In the genomic region with DNA sequence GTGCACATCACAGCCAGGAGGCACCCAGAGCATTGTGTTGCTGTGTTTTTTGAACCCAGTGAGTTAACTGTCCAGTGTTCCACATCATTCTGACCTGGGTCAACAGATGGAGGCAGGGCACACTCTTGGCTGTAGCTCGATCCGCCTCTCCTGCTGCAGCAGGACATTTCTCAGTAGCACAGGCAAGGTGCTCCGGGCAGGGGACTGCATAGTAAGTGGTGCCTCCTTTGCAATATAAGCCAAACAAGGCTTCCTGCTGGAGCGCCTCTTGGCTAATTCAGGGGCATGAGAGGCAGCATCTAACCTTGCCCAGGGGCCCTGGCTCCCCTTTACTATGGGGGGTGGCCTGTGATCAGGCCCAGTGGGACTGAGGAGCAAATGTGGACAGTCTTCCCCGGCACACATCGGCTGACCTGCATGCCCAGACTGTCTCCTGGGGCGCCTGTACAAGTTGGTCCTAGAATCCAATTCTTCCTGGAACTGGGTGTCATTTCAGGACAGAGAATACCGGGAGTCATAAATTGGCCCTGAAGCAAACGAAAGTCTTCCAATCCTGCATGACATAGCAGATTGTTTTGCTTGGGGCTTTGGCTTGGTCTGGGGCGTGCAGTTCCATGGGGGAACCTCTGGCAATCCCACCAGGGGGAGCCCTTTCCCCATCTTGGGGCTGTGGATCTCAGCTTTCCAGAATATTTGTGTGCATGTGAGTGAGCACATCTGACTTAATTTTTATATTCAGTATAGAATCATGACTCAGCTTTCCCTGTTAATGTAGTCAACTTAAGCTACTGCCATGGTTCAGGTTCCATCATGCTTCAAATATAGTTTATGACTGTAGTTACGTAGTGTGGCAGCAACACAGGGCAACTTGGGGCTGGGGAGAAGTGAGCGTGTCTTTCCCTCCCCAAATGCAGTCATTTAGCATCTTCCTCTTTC, we compare ENCODE assay signal across 8 cellular contexts. TPM values are rescaled to one million over a fixed set of nuclear protein-coding genes. Genes with fewer than 3 reads are reported as not detected.
DNase-seq lines count a peak whose midpoint lies in the region; ATAC-seq and TF ChIP-seq lines count a peak whose summit lies in the region.

No MANE protein-coding gene starts in this region.

- H3K4me3 ChIP-seq in mucosa of rectum (ENCODE audit: low read length in 2 of 2), result peak overlapping the region; percentile 12 to 32

- peak overlapping the region; percentile 68 to 77 for H3K4me3 Mint-ChIP-seq in CD14-positive monocyte

- peaks cover 16 to 27% of the 10 kb centered on the region in 2 donors for H3K4me1 ChIP-seq in mucosa of rectum (ENCODE audit: control insufficient read depth in 2 of 2, insufficient read depth in 2 of 2, low read length in 2 of 2)

- no peaks in the 10 kb centered on the region for H3K27me3 ChIP-seq in mucosa of rectum (ENCODE audit: control insufficient read depth in 2 of 2, insufficient read depth in 2 of 2, low read length in 2 of 2)

- H3K9me3 ChIP-seq in mucosa of rectum (ENCODE audit: control insufficient read depth in 2 of 2, low read length in 2 of 2), result no peaks in the 10 kb centered on the region

- no peaks in the 10 kb centered on the region for H3K36me3 Mint-ChIP-seq in CD14-positive monocyte

- DNase-seq in CD14-positive monocyte (ENCODE audit: low spot score) (peak; percentile 77), HS-5 (ENCODE audit: low read depth) (peak; percentile 75), OCI-M2 (lab: John Stamatoyannopoulos, UW; ENCODE audit: unreplicated experiment) (peak; percentile 24), activated T-cell treated with anti-CD3 and anti-CD28 coated beads for 48 hours (ENCODE audit: low read depth) (peak; percentile 82), erythroblast (lab: John Stamatoyannopoulos, UW) (peak; percentile 69 to 84)
- DNase-seq in stimulated activated CD8-positive, alpha-beta memory T cell treated with anti-CD3 and anti-CD28 coated beads, Interleukin-2, amount 100 ng/mL, for 1 hour (ENCODE audit: low read depth in 2 of 2), result peak; percentile 61 to 72

- TF ChIP-seq POLR2A in erythroblast (IDR thresholded peaks at IDR 0.05; ENCODE audit: low read length), result no peak

- H3K27ac ChIP-seq in mucosa of rectum (ENCODE audit: low read depth in 2 of 2, low read length in 2 of 2), result peak overlapping the region; percentile 66 to 69

- H3K27ac Mint-ChIP-seq in CD14-positive monocyte, result peak overlapping the region; percentile 31 to 90 (median 68)

- ATAC-seq in GM21576 (IDR thresholded peaks at IDR 0.05; ENCODE audit: unreplicated experiment), result no peak

- H3K27me3 Mint-ChIP-seq in CD14-positive monocyte (ENCODE audit: low read depth in 3 of 3), result peaks cover 1 to 2% (median 2%) of the 10 kb centered on the region in 3 donors

- peaks cover 68% of the 10 kb centered on the region for H3K4me1 Mint-ChIP-seq in CD14-positive monocyte

- peak overlapping the region; percentile 58 to 64 for H3K9ac ChIP-seq in mucosa of rectum (ENCODE audit: low read depth in 1 of 2, low read length in 2 of 2)

- H3K9me3 Mint-ChIP-seq in CD14-positive monocyte, result peaks cover 0 to 2% (median 0%) of the 10 kb centered on the region in 7 donors

- peak; percentile 86 for TF ChIP-seq CTCF in CD14-positive monocyte (IDR thresholded peaks at IDR 0.05)

- intact Hi-C loops in CD14-positive monocyte (cut with micrococcal nuclease), result loop anchor here (2.0 to 5.0 kb wide), 3 partner anchors 49 to 259 kb away; no protein-coding TSS in a partner anchor

- H3K36me3 ChIP-seq in mucosa of rectum (ENCODE audit: control insufficient read depth in 2 of 2, insufficient read depth in 2 of 2, low read length in 2 of 2), result no peaks in the 10 kb centered on the region

RNA-seq across cellular contexts. Expression of gene DDR1, which starts 56.0 kb away (rescaled TPM):
- under 1 TPM; 0.39 to 0.51 TPM for polyA plus RNA-seq in CD14-positive monocyte

Comparison
In these comparisons a context has a peak if more than half of its experiments do, and no peak if none do; other contexts are left out.
1. DNase-seq: peak in every context shown above with its lines; median percentile 82 in activated T-cell treated with anti-CD3 and anti-CD28 coated beads for 48 hours; 77 in CD14-positive monocyte; 76 in erythroblast; 75 in HS-5; 66 in stimulated activated CD8-positive, alpha-beta memory T cell treated with anti-CD3 and anti-CD28 coated beads, Interleukin-2, amount 100 ng/mL, for 1 hour; 24 in OCI-M2.